8 cellular contexts compared by ENCODE assay signal in the genomic region with DNA sequence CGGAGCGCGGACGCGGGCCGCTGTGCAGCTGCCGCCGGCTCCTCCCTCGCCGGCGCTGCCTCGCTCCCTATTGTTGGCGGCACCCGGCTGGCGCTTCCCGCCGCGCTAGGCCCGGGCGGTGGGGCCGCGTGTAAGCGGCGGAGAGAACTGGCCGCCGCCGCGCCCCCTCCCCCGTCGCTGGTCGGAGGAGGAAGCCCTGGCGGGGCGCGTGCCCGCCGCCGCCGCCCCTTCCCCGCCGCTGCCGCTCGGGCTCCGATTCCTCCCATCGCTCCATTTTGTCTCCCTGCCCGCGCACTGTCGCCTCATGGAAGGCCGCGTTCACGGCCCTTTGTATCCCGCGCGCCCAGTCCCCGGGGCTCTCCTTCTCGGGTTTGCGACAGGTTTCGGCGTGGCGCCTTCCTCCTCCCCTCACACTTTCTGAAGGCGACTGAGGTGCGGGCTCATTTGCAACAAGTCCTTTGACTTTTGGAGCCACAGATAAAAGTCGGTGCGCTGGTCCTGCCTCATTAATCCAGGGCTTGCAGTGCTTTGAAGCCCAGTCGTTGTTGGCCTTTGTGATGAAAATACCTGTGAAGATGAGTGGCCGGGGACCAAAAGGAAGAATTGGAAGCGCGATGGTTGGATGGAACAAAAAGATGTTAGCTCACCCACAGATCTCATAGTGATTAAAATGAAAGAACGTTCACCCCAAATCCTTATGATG. TPM values are rescaled to one million over a fixed set of nuclear protein-coding genes. Genes with fewer than 3 reads are reported as not detected.
DNase-seq lines count a peak whose midpoint lies in the region; ATAC-seq and TF ChIP-seq lines count a peak whose summit lies in the region.

No MANE protein-coding gene starts in this region.

- no peaks in the 10 kb centered on the region for H3K9me3 Mint-ChIP-seq in activated T-helper 2 cell treated with anti-CD3 and anti-CD28 coated beads, Interferon-gamma antibody, Interleukin-2, Interleukin-4, amounts not matched to agents 10 μg/mL and 5 μg/mL and 100 μg/mL, durations not matched to agents 14 hours and 24 hours and 36 hours
- H3K9me3 Mint-ChIP-seq in nephron, result no peaks in the 10 kb centered on the region

- ATAC-seq in GM18867 (IDR thresholded peaks at IDR 0.05; ENCODE audit: unreplicated experiment) (peak; percentile 31), HG03103 (IDR thresholded peaks at IDR 0.05; ENCODE audit: low read depth, unreplicated experiment) (peak; percentile 20)

- no peak for TF ChIP-seq POLR2A in stomach (IDR thresholded peaks at IDR 0.05)

- peak overlapping the region; percentile 96 for H3K4me3 Mint-ChIP-seq in activated T-helper 2 cell treated with anti-CD3 and anti-CD28 coated beads, Interferon-gamma antibody, Interleukin-2, Interleukin-4, amounts not matched to agents 10 μg/mL and 5 μg/mL and 100 μg/mL, durations not matched to agents 14 hours and 24 hours and 36 hours (ENCODE audit: low read depth)
- peak overlapping the region; percentile 95 to 100 (median 97) for H3K4me3 Mint-ChIP-seq in nephron

- peak overlapping the region; percentile 96 for H3K27ac Mint-ChIP-seq in activated T-helper 2 cell treated with anti-CD3 and anti-CD28 coated beads, Interferon-gamma antibody, Interleukin-2, Interleukin-4, amounts not matched to agents 10 μg/mL and 5 μg/mL and 100 μg/mL, durations not matched to agents 14 hours and 24 hours and 36 hours
- H3K27ac Mint-ChIP-seq in nephron, result peak overlapping the region; percentile 95 to 97 (median 97)

- peak overlapping the region; percentile 84 for H3K4me3 ChIP-seq in NT2/D1 (ENCODE audit: insufficient read length, low read depth)
- H3K4me3 ChIP-seq in stomach, result peak overlapping the region; percentile 84 to 93 (median 88)

- H3K9me3 ChIP-seq in NT2/D1 (ENCODE audit: insufficient read depth, low read length) (no peaks in the 10 kb centered on the region), stomach (no peaks in the 10 kb centered on the region)

- TF ChIP-seq CTCF in nephron (IDR thresholded peaks at IDR 0.05; ENCODE audit: unreplicated experiment in 3 of 3) (no peak), stomach (IDR thresholded peaks at IDR 0.05) (no peak)

- TF ChIP-seq EP300 in stomach (IDR thresholded peaks at IDR 0.05), result no peak

- peak overlapping the region; percentile 95 for H3K9ac ChIP-seq in NT2/D1 (ENCODE audit: insufficient read length, low read depth)

- peak; percentile 45 for DNase-seq in AG08396 (ENCODE audit: low spot score)
- DNase-seq in NT2/D1 (ENCODE audit: low read depth, low spot score), result peak; percentile 65
- DNase-seq in activated T-helper 2 cell treated with anti-CD3 and anti-CD28 coated beads, Interferon-gamma antibody, Interleukin-2, Interleukin-4, amounts not matched to agents 10 μg/mL and 5 μg/mL and 100 μg/mL, durations not matched to agents 14 hours and 24 hours and 36 hours (ENCODE audit: low spot score), result peak; percentile 48
- DNase-seq in fibroblast of peridontal ligament (ENCODE audit: extremely low read depth), result peak; percentile 11
- peak; percentile 47 for DNase-seq in stomach

- intact Hi-C loops in activated T-helper 2 cell treated with anti-CD3 and anti-CD28 coated beads, Interferon-gamma antibody, Interleukin-2, Interleukin-4, amounts not matched to agents 10 μg/mL and 5 μg/mL and 100 μg/mL, durations not matched to agents 14 hours and 24 hours and 36 hours (cut with micrococcal nuclease), result loop anchor here (1.0 to 5.0 kb wide), 5 partner anchors 14 to 345 kb away; partner anchors contain the start of genes CCT2, FRS2 and YEATS4
- intact Hi-C loops in stomach (cut with DNase I; ENCODE audit: low total_unique reads), result no loop called here

- peaks cover 38% of the 10 kb centered on the region for H3K4me1 Mint-ChIP-seq in activated T-helper 2 cell treated with anti-CD3 and anti-CD28 coated beads, Interferon-gamma antibody, Interleukin-2, Interleukin-4, amounts not matched to agents 10 μg/mL and 5 μg/mL and 100 μg/mL, durations not matched to agents 14 hours and 24 hours and 36 hours (ENCODE audit: low read depth)
- H3K4me1 Mint-ChIP-seq in nephron, result peaks cover 40% of the 10 kb centered on the region

- H3K27me3 Mint-ChIP-seq in activated T-helper 2 cell treated with anti-CD3 and anti-CD28 coated beads, Interferon-gamma antibody, Interleukin-2, Interleukin-4, amounts not matched to agents 10 μg/mL and 5 μg/mL and 100 μg/mL, durations not matched to agents 14 hours and 24 hours and 36 hours (ENCODE audit: low read depth), result no peaks in the 10 kb centered on the region
- H3K27me3 Mint-ChIP-seq in nephron (ENCODE audit: low read depth), result no peaks in the 10 kb centered on the region

- peak overlapping the region; percentile 91 to 99 (median 99) for H3K27ac ChIP-seq in stomach

- no peaks in the 10 kb centered on the region for H3K27me3 ChIP-seq in NT2/D1 (ENCODE audit: insufficient read depth, insufficient read length)
- H3K27me3 ChIP-seq in stomach, result no peaks in the 10 kb centered on the region

- H3K4me1 ChIP-seq in NT2/D1 (ENCODE audit: insufficient read depth, insufficient read length), result no peaks in the 10 kb centered on the region
- H3K4me1 ChIP-seq in stomach, result peaks cover 32 to 58% (median 43%) of the 10 kb centered on the region in 4 donors

- 0 to 2% (median 1%) methylated on average over 19 to 61 of the region's 68 CpGs for WGBS in stomach, 5 donors

- peaks cover 30% of the 10 kb centered on the region for H3K36me3 Mint-ChIP-seq in activated T-helper 2 cell treated with anti-CD3 and anti-CD28 coated beads, Interferon-gamma antibody, Interleukin-2, Interleukin-4, amounts not matched to agents 10 μg/mL and 5 μg/mL and 100 μg/mL, durations not matched to agents 14 hours and 24 hours and 36 hours (ENCODE audit: low read depth)
- peaks cover 18% of the 10 kb centered on the region for H3K36me3 Mint-ChIP-seq in nephron (ENCODE audit: low read depth)

- H3K36me3 ChIP-seq in NT2/D1 (ENCODE audit: insufficient read depth, insufficient read length, low read length), result peaks cover 19% of the 10 kb centered on the region
- peaks cover 0 to 7% (median 0%) of the 10 kb centered on the region in 4 donors for H3K36me3 ChIP-seq in stomach

RNA-seq across cellular contexts. Expression of gene CPSF6, which starts 0.7 kb away (rescaled TPM):
- total RNA-seq in activated T-helper 2 cell treated with anti-CD3 and anti-CD28 coated beads, Interferon-gamma antibody, Interleukin-2, Interleukin-4, amounts not matched to agents 10 μg/mL and 5 μg/mL and 100 μg/mL, durations not matched to agents 14 hours and 24 hours and 36 hours, result 107 and 119 TPM in 2 replicates
- total RNA-seq in stomach, result 100 to 1,000 TPM in 1 of 5 donors, 10 to 100 TPM in 4; 40.6 to 113 (median 53.7) TPM
- polyA plus RNA-seq in stomach, result 10 to 100 TPM; 14.9 to 19.2 (median 16.4) TPM

Comparison
In these comparisons a context has a peak if more than half of its experiments do, and no peak if none do; other contexts are left out.
1. Peak in every context shown above with its lines: DNase-seq, ATAC-seq, H3K4me3 ChIP-seq and H3K27ac ChIP-seq.
2. DNase-seq: peak in every context shown above with its lines; median percentile 65 in NT2/D1; 48 in activated T-helper 2 cell treated with anti-CD3 and anti-CD28 coated beads, Interferon-gamma antibody, Interleukin-2, Interleukin-4, amounts not matched to agents 10 μg/mL and 5 μg/mL and 100 μg/mL, durations not matched to agents 14 hours and 24 hours and 36 hours; 47 in stomach; 45 in AG08396; 11 in fibroblast of peridontal ligament.